ENCODE assay signal across 8 cellular contexts in the genomic region with DNA sequence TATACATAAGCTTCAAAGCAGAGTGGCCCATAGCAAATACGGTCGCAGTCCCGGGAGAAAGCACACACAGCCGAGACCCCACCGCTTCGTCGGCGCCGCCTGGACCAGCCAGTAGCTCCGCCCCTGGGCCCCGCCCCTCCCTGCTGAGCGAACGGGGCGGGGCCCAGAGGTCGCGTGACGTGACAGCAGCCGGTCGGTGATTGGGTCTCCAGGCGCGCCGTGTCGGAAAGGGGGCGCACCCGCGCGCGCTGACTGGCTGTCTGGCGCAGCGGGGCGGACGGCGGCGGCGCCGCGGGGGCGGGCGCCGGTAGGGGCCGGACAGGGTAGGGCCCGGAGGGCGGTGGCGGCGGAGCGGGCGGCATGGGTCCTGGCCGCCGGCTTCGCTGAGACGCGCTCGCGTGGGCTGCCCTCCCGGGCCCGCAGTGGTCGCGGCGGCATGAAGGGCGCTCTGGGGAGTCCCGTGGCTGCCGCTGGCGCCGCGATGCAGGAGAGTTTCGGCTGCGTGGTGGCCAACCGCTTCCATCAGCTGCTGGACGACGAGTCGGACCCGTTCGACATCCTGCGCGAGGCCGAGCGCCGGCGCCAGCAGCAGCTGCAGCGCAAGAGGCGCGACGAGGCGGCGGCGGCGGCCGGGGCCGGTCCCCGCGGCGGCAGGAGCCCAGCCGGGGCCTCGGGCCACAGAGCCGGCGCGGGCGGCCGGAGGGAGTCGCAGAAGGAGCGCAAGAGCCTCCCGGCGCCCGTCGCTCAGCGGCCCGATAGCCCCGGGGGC. TPM values are rescaled to one million over a fixed set of nuclear protein-coding genes. Genes with fewer than 3 reads are reported as not detected.
DNase-seq lines count a peak whose midpoint lies in the region; TF ChIP-seq lines count a peak whose summit lies in the region.

HABP4 (plus strand) TSS at position 326 of the 769 bp plus-strand sequence; CDS start at position 437, 111 bp downstream.

- no peaks in the 10 kb centered on the region for H3K9me3 ChIP-seq in H9 (ENCODE audit: control insufficient read depth, low read depth, low read length)
- no peaks in the 10 kb centered on the region for H3K9me3 ChIP-seq in neural progenitor cell (ENCODE audit: low read depth)
- no peaks in the 10 kb centered on the region for H3K9me3 ChIP-seq in stomach smooth muscle (ENCODE audit: control insufficient read depth in 2 of 2, low read length in 2 of 2)

- no peak within 1 kb of the TSS for H2BK20ac ChIP-seq in H9 (ENCODE audit: low read depth, low read length, poor library complexity, severe bottlenecking)

- H2AK5ac ChIP-seq in H9 (ENCODE audit: insufficient read length, low read length), result no peak within 1 kb of the TSS

- H2BK15ac ChIP-seq in H9 (ENCODE audit: low read depth, low read length), result no peak within 1 kb of the TSS

- H3K36me3 ChIP-seq in neural progenitor cell, result no peaks in the 10 kb centered on the region
- H3K36me3 ChIP-seq in stomach smooth muscle (ENCODE audit: control insufficient read depth in 2 of 2, insufficient read depth in 2 of 2, low read length in 2 of 2), result no peaks in the 10 kb centered on the region

- H2BK12ac ChIP-seq in H9 (ENCODE audit: insufficient read length, low read depth, low read length), result no peak within 1 kb of the TSS

- no peak within 1 kb of the TSS for H3K4ac ChIP-seq in H9 (ENCODE audit: low read depth, low read length)

- no peak within 1 kb of the TSS for H4K5ac ChIP-seq in H9 (ENCODE audit: insufficient read length, low read depth, low read length)

- TF ChIP-seq POLR2A in Raji (IDR thresholded peaks at IDR 0.05; ENCODE audit: insufficient read depth, low read depth, low read length), result peak; percentile 87

- H2AFZ ChIP-seq in H9 (ENCODE audit: low read length) (no peak within 1 kb of the TSS), neural progenitor cell (replicated peaks) (peak within 1 kb of the TSS; percentile 98)

- no peak within 1 kb of the TSS for H2BK5ac ChIP-seq in H9 (ENCODE audit: insufficient read length, low read length)

- peaks cover 10 to 12% of the 10 kb centered on the region in 2 experiments for H3K4me1 Mint-ChIP-seq in H9
- peaks cover 24% of the 10 kb centered on the region for H3K4me1 Mint-ChIP-seq in neural progenitor cell

- H3K9ac ChIP-seq in H9 (ENCODE audit: extremely low read depth, insufficient read length, low read length) (peak within 1 kb of the TSS; percentile 62), neural progenitor cell (peak within 1 kb of the TSS; percentile 56), stomach smooth muscle (ENCODE audit: low read length in 2 of 2) (peak within 1 kb of the TSS; percentile 50 to 71)

- peak within 1 kb of the TSS; percentile 80 for H3K18ac ChIP-seq in H9 (ENCODE audit: insufficient read length, low read depth, low read length)

- H3K4me3 Mint-ChIP-seq in H9 (peak within 1 kb of the TSS; percentile 80 to 93), neural progenitor cell (peak within 1 kb of the TSS; percentile 95)

- H3K23me2 ChIP-seq in H9 (ENCODE audit: insufficient read length, low read depth, low read length, poor library complexity, severe bottlenecking), result peaks cover 6% of the 10 kb centered on the region

- WGBS in H9 (ENCODE audit: extremely low coverage, insufficient read length, low lambda C conversion rate), result no CpG with 5 or more reads among the region's 108 CpGs

- H3K27ac ChIP-seq in H9 (ENCODE audit: insufficient read length, low read depth, low read length) (no peak within 1 kb of the TSS), neural progenitor cell (peak within 1 kb of the TSS; percentile 55), stomach smooth muscle (ENCODE audit: low read length) (peak within 1 kb of the TSS; percentile 69)

- no peak within 1 kb of the TSS for H2BK120ac ChIP-seq in H9 (ENCODE audit: low read depth, low read length, poor library complexity, severe bottlenecking)

- H3K79me2 ChIP-seq in H9 (ENCODE audit: insufficient read depth, low read length), result no peaks in the 10 kb centered on the region
- peaks cover 23% of the 10 kb centered on the region for H3K79me2 ChIP-seq in neural progenitor cell (ENCODE audit: low read depth)

- H3K27me3 Mint-ChIP-seq in H9 (ENCODE audit: low read depth) (peaks cover 29% of the 10 kb centered on the region), neural progenitor cell (ENCODE audit: insufficient read depth, low read depth) (peaks cover 5% of the 10 kb centered on the region)

- H4K8ac ChIP-seq in H9 (replicated peaks; ENCODE audit: insufficient read length, low read depth, low read length), result no peak within 1 kb of the TSS

- H3F3A ChIP-seq in neural progenitor cell (ENCODE audit: low read depth), result peaks cover 23% of the 10 kb centered on the region

- H3K27ac Mint-ChIP-seq in H9 (no peak within 1 kb of the TSS; a peak in 1 of 7 replicates), neural progenitor cell (peak within 1 kb of the TSS; percentile 46)

- H3K4me1 ChIP-seq in H9 (ENCODE audit: insufficient read depth, low read length) (no peaks in the 10 kb centered on the region), neural progenitor cell (peaks cover 5% of the 10 kb centered on the region), stomach smooth muscle (ENCODE audit: control insufficient read depth, insufficient read depth, low read length) (peaks cover 16% of the 10 kb centered on the region)

- no peak within 1 kb of the TSS for H4K91ac ChIP-seq in H9 (ENCODE audit: insufficient read length, low read depth, low read length)

- peak within 1 kb of the TSS; percentile 88 for H3K4me2 ChIP-seq in H9 (ENCODE audit: insufficient read depth, insufficient read length, low read length)
- peak within 1 kb of the TSS; percentile 83 for H3K4me2 ChIP-seq in neural progenitor cell

- H4K20me1 ChIP-seq in H9 (ENCODE audit: control insufficient read depth, insufficient read depth, insufficient read length), result no peaks in the 10 kb centered on the region
- peaks cover 4% of the 10 kb centered on the region for H4K20me1 ChIP-seq in neural progenitor cell (ENCODE audit: low read depth)

- no peaks in the 10 kb centered on the region for H3K36me3 Mint-ChIP-seq in H9 (ENCODE audit: insufficient read depth in 1 of 3, low read depth in 3 of 3)
- no peaks in the 10 kb centered on the region for H3K36me3 Mint-ChIP-seq in neural progenitor cell

- peak within 1 kb of the TSS; percentile 77 for H3K14ac ChIP-seq in H9 (ENCODE audit: insufficient read depth, low read length)

- H3K9me3 Mint-ChIP-seq in H9 (no peaks in the 10 kb centered on the region), neural progenitor cell (no peaks in the 10 kb centered on the region)

- H3K4me3 ChIP-seq in fibroblast of villous mesenchyme (ENCODE audit: low read depth, low read length), result peak within 1 kb of the TSS; percentile 75
- H3K4me3 ChIP-seq in neural progenitor cell, result peak within 1 kb of the TSS; percentile 71
- peak within 1 kb of the TSS; percentile 74 to 89 for H3K4me3 ChIP-seq in stomach smooth muscle (ENCODE audit: low read length in 2 of 2)

- no peaks in the 10 kb centered on the region for H3K79me1 ChIP-seq in H9 (ENCODE audit: insufficient read depth, low read depth, low read length, poor library complexity, severe bottlenecking)

- no peak within 1 kb of the TSS for H3K56ac ChIP-seq in H9 (ENCODE audit: insufficient read length, low read depth, low read length)

- H3K27me3 ChIP-seq in H9 (ENCODE audit: insufficient read depth, low read length) (peaks cover 5% of the 10 kb centered on the region; the same call in 1 of the 2 replicates), neural progenitor cell (peaks cover 30% of the 10 kb centered on the region), stomach smooth muscle (ENCODE audit: control insufficient read depth in 1 of 2, insufficient read depth in 2 of 2, low read length in 2 of 2) (no peaks in the 10 kb centered on the region)

- DNase-seq in ELR (ENCODE audit: low read depth), result peak; percentile 96
- peak; percentile 95 for DNase-seq in H9
- DNase-seq in M059J (ENCODE audit: low read depth), result peak; percentile 93
- DNase-seq in activated effector memory CD4-positive, alpha-beta T cell treated with anti-CD3 and anti-CD28 coated beads, Interleukin-2, amount 50 U/mL, for 16 hours, result peak; percentile 99
- DNase-seq in fibroblast of villous mesenchyme (ENCODE audit: low read depth), result peak; percentile 92
- peak; percentile 98 for DNase-seq in neural progenitor cell (ENCODE audit: low spot score)

- H3T11ph ChIP-seq in H9 (ENCODE audit: low read length), result no peak within 1 kb of the TSS

- no peak for TF ChIP-seq CTCF in H9 (conservative IDR thresholded peaks at IDR 0.05)
- TF ChIP-seq CTCF in fibroblast of villous mesenchyme (IDR thresholded peaks at IDR 0.05; ENCODE audit: insufficient read depth, low read depth, low read length), result no peak
- no peak for TF ChIP-seq CTCF in neural progenitor cell (IDR thresholded peaks at IDR 0.05)

- H3K23ac ChIP-seq in H9 (ENCODE audit: insufficient read length, low read depth, low read length), result no peak within 1 kb of the TSS

RNA-seq across cellular contexts. Expression of gene HABP4, which starts in this region (rescaled TPM):
- total RNA-seq in H9 (2021) (6.8 and 7.5 TPM in 2 replicates), fibroblast of villous mesenchyme (9.9 and 10.6 TPM in 2 replicates), neural progenitor cell (ENCODE audit: low replicate concordance) (11.3 and 12.3 TPM in 2 replicates)
- total RNA-seq in M059J (2014; rRNA removed; shearing (Covaris generic)), result 9.2 and 13.6 TPM in 2 replicates
